In genomic region chr15:45402955-45403892, GRCh38 we compare ENCODE assay signal across 8 cellular contexts. TPM values are rescaled to one million over a fixed set of nuclear protein-coding genes. Genes with fewer than 3 reads are reported as not detected.
DNase-seq lines count a peak whose midpoint lies in the region; ATAC-seq, FAIRE-seq and TF ChIP-seq lines count a peak whose summit lies in the region.

No MANE protein-coding gene starts in this region.

- peak overlapping the region; percentile 88 for H3K4me2 ChIP-seq in GM12878 (ENCODE audit: control insufficient read depth, insufficient read depth)

- ATAC-seq in GM18909 (IDR thresholded peaks at IDR 0.05; ENCODE audit: poor library complexity, unreplicated experiment): peak; percentile 39
- ATAC-seq in HG03139 (IDR thresholded peaks at IDR 0.05; ENCODE audit: unreplicated experiment): peak; percentile 20
- peak; percentile 59 for ATAC-seq in GM12878

- peak overlapping the region; percentile 92 for H3K9ac ChIP-seq in GM12878 (ENCODE audit: control insufficient read depth, insufficient read depth, low read length)
- H3K9ac ChIP-seq in iPS-20b (ENCODE audit: low read depth, low read length): peak overlapping the region; percentile 87

- H3K4me3 ChIP-seq in GM12878 (peak overlapping the region; percentile 83), iPS-20b (ENCODE audit: low read length) (peak overlapping the region; percentile 90)

- no peak for FAIRE-seq in GM12878 (lab: Jason Lieb, UNC)

- no peak for TF ChIP-seq EP300 in GM12878 (IDR thresholded peaks at IDR 0.05; ENCODE audit: borderline replicate concordance in 1 of 2, control insufficient read depth in 1 of 2, low read depth in 2 of 2, low read length in 2 of 2)

- H3K4me1 ChIP-seq in GM12878 (ENCODE audit: control insufficient read depth, insufficient read depth, low read length) (peaks cover 6% of the 10 kb centered on the region; the same call in 1 of the 2 replicates), iPS-20b (ENCODE audit: insufficient read depth, low read length) (peaks cover 2% of the 10 kb centered on the region; the same call in 1 of the 2 replicates)

- no peak; the same call in 1 of the 2 replicates for TF ChIP-seq POLR2A in GM12878 (IDR thresholded peaks at IDR 0.05; ENCODE audit: low read depth, low read length)

- TF ChIP-seq RAD21 in GM12878 (IDR thresholded peaks at IDR 0.05; ENCODE audit: insufficient read depth, low read depth, low read length): no peak

- H3K36me3 ChIP-seq in GM12878 (ENCODE audit: control insufficient read depth in 2 of 2, insufficient read depth in 2 of 2, low read length in 1 of 2) (peaks cover 2 to 4% of the 10 kb centered on the region in 2 experiments; a peak in 2 of 4 replicates), iPS-20b (ENCODE audit: insufficient read depth, low read depth, low read length) (peaks cover 34% of the 10 kb centered on the region)

- WGBS in GM12878 (ENCODE audit: insufficient coverage, insufficient replicate concordance, low lambda C conversion rate, missing lambda C conversion rate): 1% methylated on average over 65 of the region's 79 CpGs

- SMC1A ChIA-PET in GM12878 (lab: Charles Lee; ENCODE audit: uncharacterized antibody, unreplicated experiment): interaction anchor here (0.9 to 8.7 kb wide), 18 partner anchors 7 to 239 kb away, joined by 3 to 111 read pairs (median 5); partner anchors contain the start of gene GATM

- RAD21 ChIA-PET in GM12878 (lab: Charles Lee; ENCODE audit: unreplicated experiment): interaction anchor here (1.1 to 8.5 kb wide), 14 partner anchors 11 to 240 kb away, joined by 3 to 87 read pairs (median 6); partner anchors contain the start of genes BLOC1S6 and GATM

- no peaks in the 10 kb centered on the region for H3K9me3 ChIP-seq in GM12878 (replicated peaks; ENCODE audit: control insufficient read depth, insufficient read depth, low read length)
- no peaks in the 10 kb centered on the region for H3K9me3 ChIP-seq in iPS-20b (ENCODE audit: insufficient read depth, low read depth, low read length)

- H3K79me2 ChIP-seq in GM12878 (ENCODE audit: control insufficient read depth, insufficient read depth, low read length): peaks cover 46% of the 10 kb centered on the region

- peak overlapping the region; percentile 88 for H2AFZ ChIP-seq in GM12878 (ENCODE audit: control insufficient read depth, low read depth, low read length)

- no peaks in the 10 kb centered on the region for H4K20me1 ChIP-seq in GM12878 (ENCODE audit: control insufficient read depth, insufficient read depth)

- POLR2A ChIA-PET in GM12878 (lab: Charles Lee): interaction anchor here (1.1 to 3.7 kb wide), 12 partner anchors 10 to 239 kb away, joined by 3 to 25 read pairs (median 8); no protein-coding TSS in a partner anchor

- H3K27me3 ChIP-seq in GM12878 (replicated peaks in 1 of 2; ENCODE audit: control insufficient read depth in 2 of 2, insufficient read depth in 2 of 2, low read length in 1 of 2): no peaks in the 10 kb centered on the region
- H3K27me3 ChIP-seq in iPS-20b (ENCODE audit: insufficient read depth, low read length): peaks cover 6% of the 10 kb centered on the region; the same call in 1 of the 2 replicates

- TF ChIP-seq CTCF in GM12878 (IDR thresholded peaks at IDR 0.05 in 2 of 3, conservative IDR thresholded peaks at IDR 0.05 in 1 of 3; ENCODE audit: control insufficient read depth in 2 of 3, extremely low read depth in 1 of 3, insufficient read depth in 1 of 3, low read depth in 3 of 3, low read length in 3 of 3): no peak

- H3K27ac ChIP-seq in GM12878 (ENCODE audit: control insufficient read depth, insufficient read depth) (peak overlapping the region; percentile 89), iPS-20b (ENCODE audit: low read length) (no peak overlapping the region)

- in situ Hi-C loops in SK-MEL-5 (cut with HindIII; ENCODE audit: low pct_unique_long_range_greater_than_20kb, low sequenced_read_pairs) (loop anchor here (10.0 kb wide), 1 partner anchor 198 kb away; no protein-coding TSS in a partner anchor), GM12878 (cut with MboI) (no loop called here)

- DNase-seq in AG08395 (ENCODE audit: low spot score) (peak; percentile 19), SK-MEL-5 (ENCODE audit: low read depth, low spot score) (peak; percentile 7), GM12878 (ENCODE audit: low read depth, low spot score) (no peak), midbrain (lab: John Stamatoyannopoulos, UW) (no peak)
- peak; percentile 37 for DNase-seq in stimulated activated CD4-positive, alpha-beta T cell treated with anti-CD3 and anti-CD28 coated beads, Interleukin-12 subunit alpha, Interleukin-12 subunit beta, amount 100 ng/mL, for 4 hours

- CTCF ChIA-PET in GM12878 (lab: Yijun Ruan, JAX): interaction anchor here (0.6 to 8.3 kb wide), 19 partner anchors 10 to 285 kb away, joined by 3 to 211 read pairs (median 4); no protein-coding TSS in a partner anchor

- BruUV-seq in GM12878 (replicated peaks; lab: Mats Ljungman, UMichigan): no TSS peak

- intact Hi-C loops in GM12878 (cut with micrococcal nuclease; ENCODE audit: unreplicated experiment): loop anchor here (1.0 to 10.0 kb wide), 2 partner anchors 52 to 202 kb away; no protein-coding TSS in a partner anchor

TF ChIP-seq in GM12878, 131 proteins besides CTCF, POLR2A, EP300 and RAD21 (continues in another document):
- TF ChIP-seq CHD1 (IDR thresholded peaks at IDR 0.05; ENCODE audit: low read depth, low read length) (no peak), LARP7 (IDR thresholded peaks at IDR 0.05) (peak; percentile 45; the same call in 1 of the 2 replicates), ETV6 (conservative IDR thresholded peaks at IDR 0.05 in 1 of 2, IDR thresholded peaks at IDR 0.05 in 1 of 2; ENCODE audit: borderline replicate concordance in 1 of 2, low read depth in 1 of 2) (no peak), MXI1 (IDR thresholded peaks at IDR 0.05; ENCODE audit: low read depth, low read length) (peak; percentile 75), BMI1 (IDR thresholded peaks at IDR 0.05; ENCODE audit: borderline replicate concordance) (no peak), RAD51 (IDR thresholded peaks at IDR 0.05) (no peak), GATAD2B (conservative IDR thresholded peaks at IDR 0.05; ENCODE audit: low read depth) (peak; percentile 33; the same call in 1 of the 2 replicates), BHLHE40 (IDR thresholded peaks at IDR 0.05; ENCODE audit: borderline replicate concordance in 1 of 2, low read depth in 2 of 2, low read length in 1 of 2) (peak in 1 of 2 experiments; percentile 51; a peak in 1 of 4 replicates), REST (IDR thresholded peaks at IDR 0.05; ENCODE audit: low read depth, low read length) (peak; percentile 7; the same call in 1 of the 2 replicates), MEF2B (IDR thresholded peaks at IDR 0.05; ENCODE audit: partially characterized antibody, poor library complexity, severe bottlenecking) (no peak), KLF5 (IDR thresholded peaks at IDR 0.05; ENCODE audit: partially characterized antibody) (no peak), SIN3A (IDR thresholded peaks at IDR 0.05; ENCODE audit: low read depth, low read length) (peak; percentile 66; the same call in 1 of the 2 replicates), CREB1 (IDR thresholded peaks at IDR 0.05; ENCODE audit: low read depth) (no peak)

RNA-seq across cellular contexts. Expression of gene GATM, which starts 24.9 kb away (rescaled TPM):
- total RNA-seq in SK-MEL-5 (2014; rRNA removed; shearing (Covaris generic)): 0.85 and 2.9 TPM in 2 replicates
- 1.5 and 1.8 TPM in 2 replicates for polyA plus RNA-seq in SK-MEL-5 (2015; cell fraction: cytosol; rRNA removed)
- polyA plus RNA-seq in SK-MEL-5 (2015; cell fraction: nucleus; rRNA removed): 1.6 and 3.5 TPM in 2 replicates
- total RNA-seq in GM12878 (2013; cell fraction: nucleolus; rRNA removed): 72.5 and 76.6 TPM in 2 replicates
- 71.2 and 75.6 TPM in 2 replicates for total RNA-seq in GM12878 (2014; rRNA removed)
- total RNA-seq in GM12878 (2014; rRNA removed; fragmentation: Illumina TruSeq; extraction: Trizol): 39.2 and 41.3 TPM in 2 replicates
- 37.1 and 42.5 TPM in 2 replicates for total RNA-seq in GM12878 (2021)
- 36.9 TPM for polyA plus RNA-seq in GM12878 (2011; ENCODE audit: low read depth)
- polyA plus RNA-seq in GM12878 (2011; rRNA removed): 83.1 and 89.9 TPM in 2 replicates
- 52.4 and 57.8 TPM in 2 replicates for polyA plus RNA-seq in GM12878 (2011; cell fraction: cytosol; rRNA removed)
- 33.5 and 44.4 TPM in 2 replicates for polyA plus RNA-seq in GM12878 (2011; cell fraction: nucleus; rRNA removed)
- polyA plus RNA-seq in GM12878 (2012): 34.3 and 58.1 TPM in 2 replicates
- 50.8 and 60.7 TPM in 2 replicates for polyA plus RNA-seq in GM12878 (2014; fragmentation: Illumina TruSeq; extraction: Trizol)
- 10 to 100 TPM; 11.7 to 17.6 TPM for polyA plus RNA-seq in GM12878 (2014; fragmentation: Nextera tagmentation; extraction: Ambion mirVana)
- polyA plus RNA-seq in GM12878 (2014; rRNA removed): 63.8 and 65.6 TPM in 2 replicates
- 10 to 100 TPM; 22.8 to 23.1 TPM for polyA plus RNA-seq in GM12878 (2016; fragmentation: Nextera tagmentation; extraction: Ambion mirVana)
- polyA minus RNA-seq in GM12878 (2011; rRNA and poly(A)+ RNA removed): 44.1 and 51.5 TPM in 2 replicates
- polyA minus RNA-seq in GM12878 (2011; cell fraction: cytosol; rRNA and poly(A)+ RNA removed): 17.6 and 18.3 TPM in 2 replicates
- polyA minus RNA-seq in GM12878 (2011; cell fraction: nucleus; rRNA and poly(A)+ RNA removed): 17.9 and 25.3 TPM in 2 replicates

Comparison
In these comparisons a context has a peak if more than half of its experiments do, and no peak if none do; other contexts are left out.
1. DNase-seq: peak in AG08395 (single experiment), SK-MEL-5 (single experiment) and stimulated activated CD4-positive, alpha-beta T cell treated with anti-CD3 and anti-CD28 coated beads, Interleukin-12 subunit alpha, Interleukin-12 subunit beta, amount 100 ng/mL, for 4 hours (single experiment); none in GM12878 (single experiment) and midbrain (single experiment).
2. Peak in every context shown above with its lines, with median percentiles within 50 percentile points of each other: ATAC-seq.